1 cellular context compared by ENCODE assay signal in genomic region chr5:126917918-126918623, GRCh38.
TF ChIP-seq lines count a peak whose summit lies in the region.

No MANE protein-coding gene starts in this region.

TF ChIP-seq in H1, 55 proteins besides CTCF, POLR2A, EP300 and RAD21:
- no peak for TF ChIP-seq CHD7 (IDR thresholded peaks at IDR 0.05; ENCODE audit: insufficient replicate concordance, low read length)
- TF ChIP-seq TAF1 (IDR thresholded peaks at IDR 0.05; ENCODE audit: low read depth, low read length), result no peak
- TF ChIP-seq CTBP2 (IDR thresholded peaks at IDR 0.05; ENCODE audit: borderline replicate concordance, insufficient read depth, insufficient read length, low read length), result no peak
